ENCODE assay signal across 8 cellular contexts in genomic region chr11:727859-728748, GRCh38. TPM values are rescaled to one million over a fixed set of nuclear protein-coding genes. Genes with fewer than 3 reads are reported as not detected.
DNase-seq lines count a peak whose midpoint lies in the region; ATAC-seq and TF ChIP-seq lines count a peak whose summit lies in the region.

No MANE protein-coding gene starts in this region.

- no peak overlapping the region for H3K27ac Mint-ChIP-seq in activated naive CD4-positive, alpha-beta T cell treated with anti-CD3 and anti-CD28 coated beads, Interleukin-2, amount 50 U/mL, for 72 hours
- no peak overlapping the region for H3K27ac Mint-ChIP-seq in progenitor cell of endocrine pancreas

- peak; percentile 78 to 83 for ATAC-seq in activated naive CD4-positive, alpha-beta T cell treated with anti-CD3 and anti-CD28 coated beads, Interleukin-2, amount 50 U/mL, for 72 hours
- ATAC-seq in Right ventricle myocardium inferior (peak; percentile 87), upper lobe of right lung (peak; percentile 94)

- peak overlapping the region; percentile 13; the same call in 1 of the 2 replicates for H2AFZ ChIP-seq in SK-N-SH (ENCODE audit: low read depth)

- H3K4me1 Mint-ChIP-seq in progenitor cell of endocrine pancreas (ENCODE audit: low read depth) = peaks cover 1% of the 10 kb centered on the region

- DNase-seq in DMS 273 (lab: John Stamatoyannopoulos, UW; ENCODE audit: unreplicated experiment) (peak; percentile 85), DMS 273 treated with DMSO at 0.1 percent for 48 hours (lab: John Stamatoyannopoulos, UW) (no peak), HT-29 (ENCODE audit: low spot score) (peak; percentile 98), SK-N-SH (peak; percentile 97), Right ventricle myocardium inferior (ENCODE audit: missing footprints) (peak; percentile 89), progenitor cell of endocrine pancreas (ENCODE audit: low spot score, unreplicated experiment) (peak; percentile 86), upper lobe of right lung (peak; percentile 93)
- DNase-seq in activated naive CD4-positive, alpha-beta T cell treated with anti-CD3 and anti-CD28 coated beads, Interleukin-2, amount 50 U/mL, for 72 hours (ENCODE audit: low spot score in 2 of 2) = peak; percentile 88 to 91

- H3K27me3 ChIP-seq in SK-N-SH (ENCODE audit: insufficient read depth) = peaks cover 11% of the 10 kb centered on the region; the same call in 1 of the 2 replicates
- H3K27me3 ChIP-seq in upper lobe of right lung = peaks cover 8% of the 10 kb centered on the region

- H3K27ac ChIP-seq in SK-N-SH (ENCODE audit: low read depth in 2 of 2, low read length in 1 of 2) = no peak overlapping the region
- peak overlapping the region; percentile 26 for H3K27ac ChIP-seq in upper lobe of right lung

- H3K27me3 Mint-ChIP-seq in progenitor cell of endocrine pancreas = peaks cover 6% of the 10 kb centered on the region

- no peak overlapping the region for H3K4me3 Mint-ChIP-seq in progenitor cell of endocrine pancreas (ENCODE audit: low read depth)

- 21% methylated on average over 13 of the region's 31 CpGs for WGBS in SK-N-SH (ENCODE audit: low lambda C conversion rate)

- TF ChIP-seq EP300 in SK-N-SH (IDR thresholded peaks at IDR 0.05; ENCODE audit: borderline replicate concordance in 1 of 2, low read depth in 1 of 2, low read length in 1 of 2) = no peak

- no peaks in the 10 kb centered on the region for H3K9me3 Mint-ChIP-seq in activated naive CD4-positive, alpha-beta T cell treated with anti-CD3 and anti-CD28 coated beads, Interleukin-2, amount 50 U/mL, for 72 hours
- H3K9me3 Mint-ChIP-seq in progenitor cell of endocrine pancreas (ENCODE audit: low read depth) = no peaks in the 10 kb centered on the region

- POLR2A ChIA-PET in SK-N-SH (lab: Yijun Ruan, JAX) = interaction anchor here (0.6 kb wide), 1 partner anchor 12 kb away, joined by 3 read pairs; no protein-coding TSS in a partner anchor

- no peaks in the 10 kb centered on the region for H3K9me3 ChIP-seq in SK-N-SH
- H3K9me3 ChIP-seq in upper lobe of right lung = no peaks in the 10 kb centered on the region

- H3F3A ChIP-seq in SK-N-SH (replicated peaks; ENCODE audit: insufficient read depth) = peaks cover 9% of the 10 kb centered on the region

- TF ChIP-seq RAD21 in SK-N-SH (IDR thresholded peaks at IDR 0.05; ENCODE audit: low read length) = peak; percentile 75

- H3K9ac ChIP-seq in SK-N-SH = no peak overlapping the region

- intact Hi-C loops in Right ventricle myocardium inferior (cut with DNase I) = loop anchor here (2.0 kb wide), 1 partner anchor 65 kb away; no protein-coding TSS in a partner anchor
- intact Hi-C loops in upper lobe of right lung (cut with DNase I) = loop anchor here (10.0 kb wide), 1 partner anchor 173 kb away; no protein-coding TSS in a partner anchor

- H3K4me1 ChIP-seq in SK-N-SH (ENCODE audit: control insufficient read depth in 1 of 2, insufficient read depth in 2 of 2, low read depth in 1 of 2, low read length in 1 of 2) = peaks cover 0 to 10% of the 10 kb centered on the region in 2 experiments; a peak in 1 of 4 replicates
- peaks cover 18% of the 10 kb centered on the region for H3K4me1 ChIP-seq in upper lobe of right lung

- H3K36me3 Mint-ChIP-seq in activated naive CD4-positive, alpha-beta T cell treated with anti-CD3 and anti-CD28 coated beads, Interleukin-2, amount 50 U/mL, for 72 hours = no peaks in the 10 kb centered on the region
- H3K36me3 Mint-ChIP-seq in progenitor cell of endocrine pancreas (ENCODE audit: insufficient read depth) = peaks cover 1% of the 10 kb centered on the region

- H4K20me1 ChIP-seq in SK-N-SH (ENCODE audit: insufficient read depth) = no peaks in the 10 kb centered on the region

- H3K36me3 ChIP-seq in SK-N-SH (replicated peaks in 1 of 2; ENCODE audit: control insufficient read depth in 1 of 2, insufficient read depth in 2 of 2, low read length in 1 of 2) (no peaks in the 10 kb centered on the region), upper lobe of right lung (no peaks in the 10 kb centered on the region)

- no peak overlapping the region for H3K4me2 ChIP-seq in SK-N-SH

- TF ChIP-seq CTCF in SK-N-SH (IDR thresholded peaks at IDR 0.05) (peak; percentile 94), progenitor cell of endocrine pancreas (IDR thresholded peaks at IDR 0.05; ENCODE audit: unreplicated experiment) (peak; percentile 96), upper lobe of right lung (IDR thresholded peaks at IDR 0.05) (peak; percentile 92)

- H3K79me2 ChIP-seq in SK-N-SH (ENCODE audit: insufficient read depth) = no peaks in the 10 kb centered on the region

- CTCF ChIA-PET in SK-N-SH (lab: Yijun Ruan, JAX) = interaction anchor here (0.6 to 11.8 kb wide), 33 partner anchors 8 to 181 kb away, joined by 3 to 150 read pairs (median 5); partner anchors contain the start of genes DEAF1, EPS8L2, TALDO1 and TMEM80

- peak overlapping the region in 1 of 2 experiments; percentile 48; a peak in 1 of 4 replicates for H3K4me3 ChIP-seq in SK-N-SH (ENCODE audit: low read depth in 2 of 2, low read length in 1 of 2)
- no peak overlapping the region for H3K4me3 ChIP-seq in upper lobe of right lung

- H3K9me2 ChIP-seq in SK-N-SH = no peaks in the 10 kb centered on the region

TF ChIP-seq in SK-N-SH, 30 proteins besides CTCF, POLR2A, EP300 and RAD21 (continues in another document):
- peak; percentile 45; the same call in 1 of the 2 replicates for TF ChIP-seq USF1 (IDR thresholded peaks at IDR 0.05; ENCODE audit: borderline replicate concordance, low read depth)
- TF ChIP-seq USF2 (IDR thresholded peaks at IDR 0.05; ENCODE audit: borderline replicate concordance, low read depth, low read length) = 0 out of 2 replicates have a peak, but pooled peaks have one; percentile 29
- TF ChIP-seq MAX (IDR thresholded peaks at IDR 0.05; ENCODE audit: low read depth) = 0 out of 2 replicates have a peak, but pooled peaks have one; percentile 30

RNA-seq across cellular contexts. Expression of gene TALDO1, which starts 19.2 kb away (rescaled TPM):
- total RNA-seq in HT-29 (2014; rRNA removed; shearing (Covaris generic)) = 669 and 686 TPM in 2 replicates
- polyA plus RNA-seq in SK-N-SH (2012; rRNA removed) = 78.4 and 103 TPM in 2 replicates
- polyA plus RNA-seq in SK-N-SH (2012; cell fraction: cytosol; rRNA removed) = 84.3 and 95.6 TPM in 2 replicates
- polyA plus RNA-seq in SK-N-SH (2012; cell fraction: nucleus; rRNA removed) = 75.1 and 87.3 TPM in 2 replicates
- total RNA-seq in activated naive CD4-positive, alpha-beta T cell treated with anti-CD3 and anti-CD28 coated beads, Interleukin-2, amount 50 U/mL, for 72 hours = 100 to 1,000 TPM; 226 to 328 TPM
- total RNA-seq in Right ventricle myocardium inferior (102 TPM), progenitor cell of endocrine pancreas (112 and 120 TPM in 2 replicates), upper lobe of right lung (196 TPM)

RNA-seq across cellular contexts. Expression of gene EPS8L2, which starts 22.1 kb away (rescaled TPM):
- total RNA-seq in HT-29 (2014; rRNA removed; shearing (Covaris generic)) = 473 and 503 TPM in 2 replicates
- polyA plus RNA-seq in SK-N-SH (2012; rRNA removed) = 0.67 and 0.74 TPM in 2 replicates
- 0.42 and 0.52 TPM in 2 replicates for polyA plus RNA-seq in SK-N-SH (2012; cell fraction: cytosol; rRNA removed)
- 3.7 and 4.3 TPM in 2 replicates for polyA plus RNA-seq in SK-N-SH (2012; cell fraction: nucleus; rRNA removed)
- total RNA-seq in activated naive CD4-positive, alpha-beta T cell treated with anti-CD3 and anti-CD28 coated beads, Interleukin-2, amount 50 U/mL, for 72 hours = 10 to 100 TPM in 1 of 2 donors, 1 to 10 TPM in 1; 2.4 to 34.1 TPM
- total RNA-seq in Right ventricle myocardium inferior (7.7 TPM), progenitor cell of endocrine pancreas (100.0 and 111 TPM in 2 replicates), upper lobe of right lung (155 TPM)

RNA-seq across cellular contexts. Expression of gene TMEM80, which starts 32.5 kb away (rescaled TPM):
- total RNA-seq in HT-29 (2014; rRNA removed; shearing (Covaris generic)) = 73.6 and 76.8 TPM in 2 replicates
- polyA plus RNA-seq in SK-N-SH (2012; rRNA removed) = 40.4 and 51.0 TPM in 2 replicates
- polyA plus RNA-seq in SK-N-SH (2012; cell fraction: cytosol; rRNA removed) = 34.3 and 36.4 TPM in 2 replicates
- 88.5 and 114 TPM in 2 replicates for polyA plus RNA-seq in SK-N-SH (2012; cell fraction: nucleus; rRNA removed)
- 10 to 100 TPM in 1 of 2 donors, 1 to 10 TPM in 1; 5.2 to 11.3 TPM for total RNA-seq in activated naive CD4-positive, alpha-beta T cell treated with anti-CD3 and anti-CD28 coated beads, Interleukin-2, amount 50 U/mL, for 72 hours
- 9.9 TPM for total RNA-seq in Right ventricle myocardium inferior
- 29.4 and 32.6 TPM in 2 replicates for total RNA-seq in progenitor cell of endocrine pancreas
- 33.2 TPM for total RNA-seq in upper lobe of right lung

RNA-seq across cellular contexts. Expression of gene DEAF1, which starts 33.1 kb away (rescaled TPM):
- 77.8 and 139 TPM in 2 replicates for total RNA-seq in HT-29 (2014; rRNA removed; shearing (Covaris generic))
- polyA plus RNA-seq in SK-N-SH (2012; rRNA removed) = 36.0 and 40.6 TPM in 2 replicates
- polyA plus RNA-seq in SK-N-SH (2012; cell fraction: cytosol; rRNA removed) = 19.2 and 27.9 TPM in 2 replicates
- polyA plus RNA-seq in SK-N-SH (2012; cell fraction: nucleus; rRNA removed) = 28.1 and 32.0 TPM in 2 replicates
- 10 to 100 TPM; 50.9 to 63.5 TPM for total RNA-seq in activated naive CD4-positive, alpha-beta T cell treated with anti-CD3 and anti-CD28 coated beads, Interleukin-2, amount 50 U/mL, for 72 hours
- total RNA-seq in Right ventricle myocardium inferior (20.6 TPM), progenitor cell of endocrine pancreas (49.2 and 57.0 TPM in 2 replicates), upper lobe of right lung (27.1 TPM)

RNA-seq across cellular contexts. Expression of gene GATD1, which starts 49.2 kb away (rescaled TPM):
- total RNA-seq in HT-29 (2014; rRNA removed; shearing (Covaris generic)) = 128 and 132 TPM in 2 replicates
- polyA plus RNA-seq in SK-N-SH (2012; rRNA removed) = 72.9 and 86.2 TPM in 2 replicates
- polyA plus RNA-seq in SK-N-SH (2012; cell fraction: cytosol; rRNA removed) = 27.6 and 32.1 TPM in 2 replicates
- 562 and 877 TPM in 2 replicates for polyA plus RNA-seq in SK-N-SH (2012; cell fraction: nucleus; rRNA removed)
- total RNA-seq in activated naive CD4-positive, alpha-beta T cell treated with anti-CD3 and anti-CD28 coated beads, Interleukin-2, amount 50 U/mL, for 72 hours = 10 to 100 TPM; 33.1 to 60.5 TPM
- 18.3 TPM for total RNA-seq in Right ventricle myocardium inferior
- total RNA-seq in progenitor cell of endocrine pancreas = 74.1 and 75.4 TPM in 2 replicates
- 62.5 TPM for total RNA-seq in upper lobe of right lung
